Comparison of ENCODE assay signal across 15 cellular contexts in the genomic region with DNA sequence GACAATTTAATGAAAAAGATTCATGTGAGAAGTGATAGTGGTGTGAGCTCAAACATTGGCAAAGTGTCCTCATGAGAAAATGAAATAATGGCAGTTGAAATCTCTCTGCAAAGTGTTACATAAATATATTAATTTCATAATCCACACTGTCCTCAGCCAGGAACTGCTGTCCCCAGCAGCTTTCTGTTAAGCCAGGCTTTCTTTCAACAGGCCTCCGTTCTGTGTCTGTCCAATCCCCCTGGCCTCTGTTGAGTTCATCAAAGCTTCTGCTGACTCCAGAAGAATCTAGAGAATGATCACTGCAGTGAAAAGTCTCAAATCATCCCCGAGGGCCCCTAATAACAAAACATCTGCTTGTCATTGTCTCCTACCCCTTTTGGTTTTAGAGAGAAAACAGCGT.
"Had no signal": no experiment of that assay in that cellular context is flagged by ENCODE, and none has a peak within 500 bp of the region (broad histone marks: within the 10 kb centered on the region; RNA-seq: fewer than 3 reads in every experiment).

No MANE protein-coding gene starts in this region.

- H3K36me3 ChIP-seq: cardiac muscle cell, left lung, sigmoid colon, spleen had no signal

- H3K4me1 ChIP-seq: sigmoid colon had no signal

- ATAC-seq: activated CD4-positive, alpha-beta T cell treated with anti-CD3 and anti-CD28 coated beads for 36 hours; activated naive CD4-positive, alpha-beta T cell treated with anti-CD3 and anti-CD28 coated beads, Interleukin-2, amount 50 U/mL, for 72 hours; foreskin keratinocyte; left lung; natural killer cell; stimulated activated memory B cell treated with anti-CD40 and anti-IgM and Interleukin-4, amounts not matched to agents 10 μg/mL and 1 μg/mL and 100 μg/mL, for 72 hours had no signal

- DNase-seq: activated CD4-positive, alpha-beta T cell treated with anti-CD3 and anti-CD28 coated beads for 36 hours; activated CD4-positive, alpha-beta T cell treated with anti-CD3 and anti-CD28 coated beads, Interleukin-2, amount 50 U/mL, for 48 hours; activated gamma-delta T cell treated with Interleukin-2 at 50 U/mL for 16 hours; activated T-cell treated with anti-CD3 and anti-CD28 coated beads for 4 hours; endodermal cell; foreskin keratinocyte; left lung; natural killer cell; sigmoid colon; spleen; stimulated activated CD4-positive, alpha-beta T cell treated with anti-CD3 and anti-CD28 coated beads, Interleukin-4, amount 100 ng/mL, for 4 hours had no signal

- H3K27ac ChIP-seq: cardiac muscle cell, epithelial cell of prostate, foreskin keratinocyte, sigmoid colon had no signal

- H3K4me3 ChIP-seq: cardiac muscle cell, left lung, sigmoid colon, spleen had no signal

- H3K27me3 ChIP-seq: cardiac muscle cell, foreskin keratinocyte, left lung, sigmoid colon, spleen had no signal
